ENCODE assay signal across 8 cellular contexts in the genomic region with DNA sequence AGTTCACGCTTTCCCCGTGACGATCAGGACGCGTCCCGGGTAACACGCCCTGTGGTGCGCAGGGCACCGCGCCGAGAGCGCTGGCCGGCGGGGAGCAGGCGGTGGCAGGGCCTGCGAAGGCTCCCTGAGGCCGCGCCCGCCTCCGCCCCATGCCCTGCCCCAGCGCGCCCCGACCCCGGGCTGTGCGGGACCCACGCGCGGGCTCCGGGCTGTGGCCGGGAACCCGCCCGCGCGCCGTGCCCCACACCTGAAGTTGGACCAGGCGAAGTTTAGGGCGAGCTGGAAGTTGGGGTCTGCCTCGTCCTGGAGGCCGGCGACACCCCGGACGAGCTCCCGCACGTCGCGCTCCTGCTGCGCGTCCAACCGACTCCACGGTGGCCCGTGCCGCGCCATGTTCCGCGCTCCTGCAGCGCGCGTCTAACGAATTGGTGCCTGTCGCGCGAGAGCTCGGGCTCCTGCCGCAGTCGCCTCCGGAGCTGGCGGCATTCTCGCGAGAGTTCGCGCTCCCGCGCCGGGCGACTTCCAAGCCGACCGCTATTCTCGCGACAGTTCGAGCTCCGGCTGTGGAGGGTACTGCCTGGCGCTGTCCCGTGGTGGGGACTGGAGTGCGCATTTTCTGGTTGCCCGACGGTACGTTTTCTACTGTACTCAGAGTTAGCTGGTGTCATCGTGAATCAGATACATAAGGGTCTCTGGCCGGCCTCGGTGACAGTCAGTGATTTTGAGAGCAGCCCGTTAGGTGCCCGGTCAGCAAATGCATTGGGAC. TPM values are rescaled to one million over a fixed set of nuclear protein-coding genes. Genes with fewer than 3 reads are reported as not detected.
DNase-seq lines count a peak whose midpoint lies in the region; ATAC-seq and TF ChIP-seq lines count a peak whose summit lies in the region.

Gene TUBGCP5 (minus strand): TSS at position 419 of the 766 bp plus-strand sequence. CDS start 26 bp downstream, at position 393.

- peak; percentile 17 to 84 (median 44) for TF ChIP-seq CTCF in prostate gland (IDR thresholded peaks at IDR 0.05)

- H3K4me3 ChIP-seq in prostate gland, result peak within 1 kb of the TSS; percentile 63 to 81

- H3K4me1 ChIP-seq in prostate gland (replicated peaks), result no peaks in the 10 kb centered on the region

- DNase-seq in NCI-H1694 (lab: John Stamatoyannopoulos, UW), result peak; percentile 54
- peak; percentile 96 for DNase-seq in amniotic stem cell (lab: John Stamatoyannopoulos, UW)
- DNase-seq in left ventricle myocardium superior, result peak; percentile 99
- DNase-seq in prostate gland (ENCODE audit: low spot score), result peak; percentile 95
- DNase-seq in ureter (ENCODE audit: low spot score), result peak; percentile 98

- intact Hi-C loops in T-helper 1 cell treated with Interleukin-12 subunit alpha and Interleukin-12 subunit beta and Interleukin-4 antibody, amounts not matched to agents 30 ng/mL and 1 ng/mL, for 36 hours (cut with micrococcal nuclease), result loop anchor here (1.0 to 10.0 kb wide), 4 partner anchors 60 to 425 kb away; partner anchors contain the start of genes NIPA1 and NIPA2
- intact Hi-C loops in left ventricle myocardium superior (cut with micrococcal nuclease) (no loop called here), prostate gland (cut with DNase I) (loop anchor here (5.0 to 10.0 kb wide), 2 partner anchors 57 to 425 kb away; partner anchors contain the start of gene CYFIP1)

- H3K36me3 ChIP-seq in prostate gland, result no peaks in the 10 kb centered on the region

- WGBS in prostate gland, result under 1% methylated on average over 43 of the region's 92 CpGs

- no peaks in the 10 kb centered on the region for H3K9me3 ChIP-seq in prostate gland

- no peaks in the 10 kb centered on the region for H3K27me3 ChIP-seq in prostate gland (replicated peaks; ENCODE audit: insufficient read depth)

- H3K27ac ChIP-seq in prostate gland, result peak within 1 kb of the TSS; percentile 56 to 73

- TF ChIP-seq POLR2A in prostate gland (IDR thresholded peaks at IDR 0.05), result peak; percentile 75

- ATAC-seq in GM18498 (IDR thresholded peaks at IDR 0.05; ENCODE audit: unreplicated experiment) (peak; percentile 95), HG02885 (IDR thresholded peaks at IDR 0.05; ENCODE audit: poor library complexity, unreplicated experiment) (peak; percentile 93), left ventricle myocardium superior (peak; percentile 97)

RNA-seq across cellular contexts. Expression of gene TUBGCP5, which starts in this region (rescaled TPM):
- total RNA-seq in T-helper 1 cell treated with Interleukin-12 subunit alpha and Interleukin-12 subunit beta and Interleukin-4 antibody, amounts not matched to agents 30 ng/mL and 1 ng/mL, for 36 hours, result 18.2 and 18.8 TPM in 2 replicates
- 11.5 TPM for total RNA-seq in left ventricle myocardium superior
- total RNA-seq in prostate gland, result 10 to 100 TPM; 25.0 to 38.7 TPM
- total RNA-seq in ureter, result 28.5 TPM

Comparison
In these comparisons a context has a peak if more than half of its experiments do, and no peak if none do; other contexts are left out.
1. Peak in every context shown above with its lines: DNase-seq, ATAC-seq, H3K4me3 ChIP-seq and H3K27ac ChIP-seq.